Comparison of ENCODE assay signal across 37 cellular contexts in genomic region chr2:121276341-121276740, GRCh38. TPM values are rescaled to one million over a fixed set of nuclear protein-coding genes. Genes with fewer than 3 reads are reported as not detected.
"Had no signal": no experiment of that assay in that cellular context is flagged by ENCODE, and none has a peak within 500 bp of the region (broad histone marks: within the 10 kb centered on the region; RNA-seq: fewer than 3 reads in every experiment).

No MANE protein-coding gene starts in this region.

- H3K27ac Mint-ChIP-seq: activated naive CD4-positive, alpha-beta T cell treated with anti-CD3 and anti-CD28 coated beads, Interleukin-2, amount 10 ng/mL, durations not matched to agents 7 days and 5 days; activated naive CD4-positive, alpha-beta T cell treated with anti-CD3 and anti-CD28 coated beads, Interleukin-2, amount 50 U/mL, for 24 hours; activated naive CD4-positive, alpha-beta T cell treated with anti-CD3 and anti-CD28 coated beads, Interleukin-2, amount 50 U/mL, for 72 hours; activated naive CD8-positive, alpha-beta T cell; activated naive CD8-positive, alpha-beta T cell treated with anti-CD3 and anti-CD28 coated beads for 36 hours; activated naive CD8-positive, alpha-beta T cell treated with anti-CD3 and anti-CD28 coated beads, Interleukin-2, amount 10 ng/mL, durations not matched to agents 7 days and 5 days; activated naive CD8-positive, alpha-beta T cell treated with anti-CD3 and anti-CD28 coated beads, Interleukin-2, amount 50 U/mL, for 24 hours; activated T-cell treated with anti-CD3 and anti-CD28 coated beads, Interleukin-2, amount 50 U/mL, for 24 hours; activated T-cell treated with anti-CD3 and anti-CD28 coated beads, Interleukin-2, amount 50 U/mL, for 72 hours; activated T-helper 1 cell treated with anti-CD3 and anti-CD28 coated beads, Interleukin-12 subunit alpha, Interleukin-12 subunit beta, Interleukin-2, Interleukin-4 antibody, amounts not matched to agents 30 ng/mL and 10 ng/mL and 1 ng/mL, durations not matched to agents 14 hours and 24 hours and 36 hours; activated T-helper 17 cell treated with anti-CD3 and anti-CD28 coated beads, Interleukin-2, amount 50 U/mL, for 72 hours; activated T-helper 2 cell treated with anti-CD3 and anti-CD28 coated beads, Interferon-gamma antibody, Interleukin-2, Interleukin-4, amounts not matched to agents 10 μg/mL and 5 μg/mL and 100 μg/mL, durations not matched to agents 14 hours and 24 hours and 36 hours; brain had no signal

- H3K27me3 ChIP-seq: adrenal gland, ascending aorta, body of pancreas, breast epithelium had no signal

- H3K36me3 Mint-ChIP-seq: activated naive CD4-positive, alpha-beta T cell treated with anti-CD3 and anti-CD28 coated beads, Interleukin-2, amount 10 ng/mL, durations not matched to agents 7 days and 5 days; activated naive CD4-positive, alpha-beta T cell treated with anti-CD3 and anti-CD28 coated beads, Interleukin-2, amount 50 U/mL, for 24 hours; activated naive CD4-positive, alpha-beta T cell treated with anti-CD3 and anti-CD28 coated beads, Interleukin-2, amount 50 U/mL, for 72 hours; activated naive CD8-positive, alpha-beta T cell; activated naive CD8-positive, alpha-beta T cell treated with anti-CD3 and anti-CD28 coated beads for 36 hours; activated naive CD8-positive, alpha-beta T cell treated with anti-CD3 and anti-CD28 coated beads, Interleukin-2, amount 10 ng/mL, durations not matched to agents 7 days and 5 days; brain had no signal

- H3K9me3 ChIP-seq: adrenal gland, ascending aorta, body of pancreas, breast epithelium had no signal

- ATAC-seq: activated naive CD4-positive, alpha-beta T cell treated with anti-CD3 and anti-CD28 coated beads, Interleukin-2, amount 50 U/mL, for 72 hours; activated naive CD8-positive, alpha-beta T cell treated with anti-CD3 and anti-CD28 coated beads, Interleukin-2, amount 50 U/mL, for 24 hours; activated T-cell treated with anti-CD3 and anti-CD28 coated beads, Interleukin-2, amount 50 U/mL, for 4 hours; activated T-cell treated with anti-CD3 and anti-CD28 coated beads, Interleukin-2, amount 50 U/mL, for 72 hours; activated T-helper 17 cell treated with anti-CD3 and anti-CD28 coated beads, Interleukin-2, amount 50 U/mL, for 72 hours; body of pancreas had no signal

- H3K4me3 Mint-ChIP-seq: activated naive CD4-positive, alpha-beta T cell treated with anti-CD3 and anti-CD28 coated beads, Interleukin-2, amount 10 ng/mL, durations not matched to agents 7 days and 5 days; activated naive CD4-positive, alpha-beta T cell treated with anti-CD3 and anti-CD28 coated beads, Interleukin-2, amount 50 U/mL, for 24 hours; activated naive CD8-positive, alpha-beta T cell; activated naive CD8-positive, alpha-beta T cell treated with anti-CD3 and anti-CD28 coated beads for 36 hours; activated naive CD8-positive, alpha-beta T cell treated with anti-CD3 and anti-CD28 coated beads, Interleukin-2, amount 10 ng/mL, durations not matched to agents 7 days and 5 days; activated naive CD8-positive, alpha-beta T cell treated with anti-CD3 and anti-CD28 coated beads, Interleukin-2, amount 50 U/mL, for 24 hours; activated T-cell treated with anti-CD3 and anti-CD28 coated beads, Interleukin-2, amount 50 U/mL, for 24 hours; activated T-cell treated with anti-CD3 and anti-CD28 coated beads, Interleukin-2, amount 50 U/mL, for 4 hours; activated T-cell treated with anti-CD3 and anti-CD28 coated beads, Interleukin-2, amount 50 U/mL, for 72 hours; activated T-helper 1 cell treated with anti-CD3 and anti-CD28 coated beads, Interleukin-12 subunit alpha, Interleukin-12 subunit beta, Interleukin-2, Interleukin-4 antibody, amounts not matched to agents 30 ng/mL and 10 ng/mL and 1 ng/mL, durations not matched to agents 14 hours and 24 hours and 36 hours; activated T-helper 17 cell treated with anti-CD3 and anti-CD28 coated beads, Interleukin-2, amount 50 U/mL, for 72 hours; brain; central memory CD8-positive, alpha-beta T cell had no signal

- H3K36me3 ChIP-seq: adrenal gland, ascending aorta, brain microvascular endothelial cell, breast epithelium, cardiac muscle cell had no signal

- H3K4me3 ChIP-seq: adrenal gland, ascending aorta, body of pancreas, breast epithelium, cardiac muscle cell had no signal

- H3K27me3 Mint-ChIP-seq: central memory CD8-positive, alpha-beta T cell had no signal

- H3K27ac ChIP-seq: adrenal gland, ascending aorta, body of pancreas, brain microvascular endothelial cell, breast epithelium, cardiac muscle cell had no signal

- DNase-seq: activated effector memory CD4-positive, alpha-beta T cell treated with anti-CD3 and anti-CD28 coated beads, Interleukin-2, amount 50 U/mL, for 16 hours; activated effector memory CD4-positive, alpha-beta T cell treated with Interleukin-2 at 50 U/mL for 16 hours; activated gamma-delta T cell; activated gamma-delta T cell treated with Interleukin-2 at 50 U/mL for 16 hours; activated naive CD4-positive, alpha-beta T cell; activated naive CD4-positive, alpha-beta T cell treated with anti-CD3 and anti-CD28 coated beads, Interleukin-2, amount 10 ng/mL, durations not matched to agents 7 days and 5 days; activated naive CD4-positive, alpha-beta T cell treated with anti-CD3 and anti-CD28 coated beads, Interleukin-2, amount 50 U/mL, for 16 hours; activated naive CD4-positive, alpha-beta T cell treated with Interleukin-2 at 50 U/mL for 16 hours; activated naive CD8-positive, alpha-beta T cell treated with anti-CD3 and anti-CD28 coated beads for 36 hours; activated naive CD8-positive, alpha-beta T cell treated with anti-CD3 and anti-CD28 coated beads, Interleukin-2, amount 10 ng/mL, durations not matched to agents 7 days and 5 days; activated naive CD8-positive, alpha-beta T cell treated with anti-CD3 and anti-CD28 coated beads, Interleukin-2, amount 50 U/mL, for 24 hours; activated T-cell treated with anti-CD3 and anti-CD28 coated beads, Interleukin-2, amount 50 U/mL, for 1 hour; activated T-cell treated with anti-CD3 and anti-CD28 coated beads, Interleukin-2, amount 50 U/mL, for 24 hours; activated T-cell treated with anti-CD3 and anti-CD28 coated beads, Interleukin-2, amount 50 U/mL, for 4 hours; activated T-cell treated with anti-CD3 and anti-CD28 coated beads, Interleukin-2, amount 50 U/mL, for 48 hours; activated T-cell treated with anti-CD3 and anti-CD28 coated beads, Interleukin-2, amount 50 U/mL, for 72 hours; adrenal gland; amniotic stem cell; amygdala; anterior cingulate cortex; aorta; body of pancreas; brain microvascular endothelial cell; caudate nucleus; central memory CD4-positive, alpha-beta T cell; cerebellar nuclear complex had no signal

- H3K4me1 ChIP-seq: adrenal gland, ascending aorta, breast epithelium had no signal

- H3K9me3 Mint-ChIP-seq: activated naive CD4-positive, alpha-beta T cell treated with anti-CD3 and anti-CD28 coated beads, Interleukin-2, amount 10 ng/mL, durations not matched to agents 7 days and 5 days; activated naive CD4-positive, alpha-beta T cell treated with anti-CD3 and anti-CD28 coated beads, Interleukin-2, amount 50 U/mL, for 24 hours; activated naive CD4-positive, alpha-beta T cell treated with anti-CD3 and anti-CD28 coated beads, Interleukin-2, amount 50 U/mL, for 72 hours; activated naive CD8-positive, alpha-beta T cell treated with anti-CD3 and anti-CD28 coated beads for 36 hours; activated naive CD8-positive, alpha-beta T cell treated with anti-CD3 and anti-CD28 coated beads, Interleukin-2, amount 10 ng/mL, durations not matched to agents 7 days and 5 days; activated naive CD8-positive, alpha-beta T cell treated with anti-CD3 and anti-CD28 coated beads, Interleukin-2, amount 50 U/mL, for 24 hours; activated T-cell treated with anti-CD3 and anti-CD28 coated beads, Interleukin-2, amount 50 U/mL, for 24 hours; activated T-cell treated with anti-CD3 and anti-CD28 coated beads, Interleukin-2, amount 50 U/mL, for 4 hours; activated T-cell treated with anti-CD3 and anti-CD28 coated beads, Interleukin-2, amount 50 U/mL, for 72 hours; activated T-helper 1 cell treated with anti-CD3 and anti-CD28 coated beads, Interleukin-12 subunit alpha, Interleukin-12 subunit beta, Interleukin-2, Interleukin-4 antibody, amounts not matched to agents 30 ng/mL and 10 ng/mL and 1 ng/mL, durations not matched to agents 14 hours and 24 hours and 36 hours; activated T-helper 17 cell treated with anti-CD3 and anti-CD28 coated beads, Interleukin-2, amount 50 U/mL, for 72 hours; activated T-helper 2 cell treated with anti-CD3 and anti-CD28 coated beads, Interferon-gamma antibody, Interleukin-2, Interleukin-4, amounts not matched to agents 10 μg/mL and 5 μg/mL and 100 μg/mL, durations not matched to agents 14 hours and 24 hours and 36 hours; central memory CD8-positive, alpha-beta T cell had no signal

- H3K4me1 Mint-ChIP-seq: activated naive CD4-positive, alpha-beta T cell treated with anti-CD3 and anti-CD28 coated beads, Interleukin-2, amount 10 ng/mL, durations not matched to agents 7 days and 5 days; activated naive CD4-positive, alpha-beta T cell treated with anti-CD3 and anti-CD28 coated beads, Interleukin-2, amount 50 U/mL, for 24 hours; activated naive CD8-positive, alpha-beta T cell treated with anti-CD3 and anti-CD28 coated beads for 36 hours; activated naive CD8-positive, alpha-beta T cell treated with anti-CD3 and anti-CD28 coated beads, Interleukin-2, amount 10 ng/mL, durations not matched to agents 7 days and 5 days; activated naive CD8-positive, alpha-beta T cell treated with anti-CD3 and anti-CD28 coated beads, Interleukin-2, amount 50 U/mL, for 24 hours; activated T-helper 17 cell treated with anti-CD3 and anti-CD28 coated beads, Interleukin-2, amount 50 U/mL, for 72 hours; brain; central memory CD8-positive, alpha-beta T cell had no signal

RNA-seq across cellular contexts. Expression of gene TFCP2L1, which starts 8.7 kb away (rescaled TPM):
- total RNA-seq: activated T-helper 1 cell treated with anti-CD3 and anti-CD28 coated beads, Interleukin-12 subunit alpha, Interleukin-12 subunit beta, Interleukin-2, Interleukin-4 antibody, amounts not matched to agents 30 ng/mL and 10 ng/mL and 1 ng/mL, durations not matched to agents 14 hours and 24 hours and 36 hours; activated T-helper 2 cell treated with anti-CD3 and anti-CD28 coated beads, Interferon-gamma antibody, Interleukin-2, Interleukin-4, amounts not matched to agents 10 μg/mL and 5 μg/mL and 100 μg/mL, durations not matched to agents 14 hours and 24 hours and 36 hours; cardiac muscle cell had no signal
